14 cellular contexts compared by ENCODE assay signal in the genomic region with DNA sequence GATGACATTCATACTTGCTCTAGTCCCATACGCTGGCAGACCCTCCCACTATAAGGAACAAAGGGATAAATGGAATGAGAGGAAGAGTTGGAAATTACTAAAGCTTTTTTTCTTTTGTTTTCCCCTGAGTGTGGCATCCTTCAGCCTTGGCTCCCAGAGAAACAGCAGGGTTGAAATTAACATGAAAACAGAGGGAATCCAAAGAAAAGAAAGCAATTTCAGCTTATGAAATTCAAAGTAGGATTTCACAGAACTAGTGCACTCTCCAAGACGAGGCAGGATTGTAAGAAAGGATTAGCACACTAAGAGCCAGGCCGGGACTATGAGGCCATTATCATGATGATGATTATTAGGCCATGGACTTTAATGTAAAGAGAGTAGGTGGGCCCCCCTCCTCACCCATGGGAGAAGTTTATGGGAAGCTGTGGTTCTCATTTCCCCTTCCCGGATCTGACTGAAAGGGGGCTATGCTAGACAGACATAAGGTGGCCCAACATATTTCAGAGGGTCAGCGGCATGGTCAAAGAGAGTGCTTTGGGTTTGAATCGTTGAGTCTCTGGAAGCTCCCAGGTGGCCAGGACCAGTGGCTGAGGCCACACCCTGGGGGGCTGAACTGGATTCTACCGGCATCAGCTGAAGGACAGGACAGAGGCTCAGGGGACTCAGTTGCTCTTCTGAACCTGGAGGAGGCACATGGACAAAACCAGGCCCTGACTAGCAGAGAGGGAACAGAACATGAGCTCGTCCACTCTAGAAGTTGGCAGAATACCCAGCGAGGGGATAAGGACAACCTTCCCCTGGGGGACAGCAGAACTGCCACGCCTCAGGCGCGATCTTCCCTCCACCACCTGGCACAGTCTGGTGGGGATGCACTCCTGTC.
DNase-seq lines count a peak whose midpoint lies in the region; ATAC-seq and TF ChIP-seq lines count a peak whose summit lies in the region.
"Had no signal": no experiment of that assay in that cellular context is flagged by ENCODE, and none has a peak within 500 bp of the region (broad histone marks: within the 10 kb centered on the region; RNA-seq: fewer than 3 reads in every experiment).

No MANE protein-coding gene starts in this region.

- H3K27me3 Mint-ChIP-seq in activated CD8-positive, alpha-beta memory T cell treated with anti-CD3 and anti-CD28 coated beads, Interleukin-2, amount 10 ng/mL, durations not matched to agents 7 days and 5 days = peaks cover 19% of the 10 kb centered on the region
- H3K27me3 Mint-ChIP-seq in WTC11 (ENCODE audit: low read depth) = peaks cover 16% of the 10 kb centered on the region
- H3K27me3 Mint-ChIP-seq in stimulated activated naive B cell treated with anti-CD40 and anti-IgM and Interleukin-4, amounts not matched to agents 10 μg/mL and 1 μg/mL and 100 μg/mL, for 72 hours = peaks cover 0 to 8% of the 10 kb centered on the region in 2 donors

- H3K4me1 Mint-ChIP-seq in activated CD8-positive, alpha-beta memory T cell treated with anti-CD3 and anti-CD28 coated beads, Interleukin-2, amount 10 ng/mL, durations not matched to agents 7 days and 5 days = no peaks in the 10 kb centered on the region
- peaks cover 46% of the 10 kb centered on the region for H3K4me1 Mint-ChIP-seq in WTC11
- peaks cover 5 to 7% of the 10 kb centered on the region in 2 donors for H3K4me1 Mint-ChIP-seq in stimulated activated naive B cell treated with anti-CD40 and anti-IgM and Interleukin-4, amounts not matched to agents 10 μg/mL and 1 μg/mL and 100 μg/mL, for 72 hours

- no peak overlapping the region for H3K4me3 Mint-ChIP-seq in activated CD8-positive, alpha-beta memory T cell treated with anti-CD3 and anti-CD28 coated beads, Interleukin-2, amount 10 ng/mL, durations not matched to agents 7 days and 5 days
- H3K4me3 Mint-ChIP-seq in WTC11 = no peak overlapping the region
- H3K4me3 Mint-ChIP-seq in stimulated activated naive B cell treated with anti-CD40 and anti-IgM and Interleukin-4, amounts not matched to agents 10 μg/mL and 1 μg/mL and 100 μg/mL, for 72 hours = no peak overlapping the region

- CTCF ChIA-PET in activated CD8-positive, alpha-beta memory T cell treated with anti-CD3 and anti-CD28 coated beads, Interleukin-2, amount 10 ng/mL, durations not matched to agents 7 days and 5 days (lab: Charles Lee) = no interaction called here
- CTCF ChIA-PET in WTC11 (lab: Charles Lee) = interaction anchor here (0.5 to 2.5 kb wide), 9 partner anchors 14 to 520 kb away, joined by 3 to 15 read pairs (median 3); no protein-coding TSS in a partner anchor

- no peaks in the 10 kb centered on the region for H3K36me3 Mint-ChIP-seq in activated CD8-positive, alpha-beta memory T cell treated with anti-CD3 and anti-CD28 coated beads, Interleukin-2, amount 10 ng/mL, durations not matched to agents 7 days and 5 days
- H3K36me3 Mint-ChIP-seq in WTC11 = peaks cover 13% of the 10 kb centered on the region
- no peaks in the 10 kb centered on the region for H3K36me3 Mint-ChIP-seq in stimulated activated naive B cell treated with anti-CD40 and anti-IgM and Interleukin-4, amounts not matched to agents 10 μg/mL and 1 μg/mL and 100 μg/mL, for 72 hours
- H3K36me3 Mint-ChIP-seq in activated naive CD4-positive, alpha-beta T cell treated with anti-CD3 and anti-CD28 coated beads, Interleukin-2, amount 50 U/mL, for 72 hours = no peaks in the 10 kb centered on the region

- POLR2A ChIA-PET in WTC11 (lab: Charles Lee) = interaction anchor here (0.6 kb wide), 1 partner anchor 520 kb away, joined by 3 read pairs; no protein-coding TSS in a partner anchor

- no peak for ATAC-seq in activated CD8-positive, alpha-beta memory T cell treated with anti-CD3 and anti-CD28 coated beads, Interleukin-2, amount 10 ng/mL, durations not matched to agents 7 days and 5 days
- ATAC-seq in WTC11 (peak; percentile 75), left lobe of liver (no peak)
- no peak for ATAC-seq in stimulated activated naive B cell treated with anti-CD40 and anti-IgM and Interleukin-4, amounts not matched to agents 10 μg/mL and 1 μg/mL and 100 μg/mL, for 72 hours (replicated peaks)
- ATAC-seq in activated naive CD4-positive, alpha-beta T cell treated with anti-CD3 and anti-CD28 coated beads, Interleukin-2, amount 50 U/mL, for 72 hours = no peak

- no peaks in the 10 kb centered on the region for H3K9me3 Mint-ChIP-seq in activated CD8-positive, alpha-beta memory T cell treated with anti-CD3 and anti-CD28 coated beads, Interleukin-2, amount 10 ng/mL, durations not matched to agents 7 days and 5 days (ENCODE audit: low read depth)
- peaks cover 24% of the 10 kb centered on the region for H3K9me3 Mint-ChIP-seq in WTC11
- peaks cover 0 to 5% of the 10 kb centered on the region in 2 donors for H3K9me3 Mint-ChIP-seq in stimulated activated naive B cell treated with anti-CD40 and anti-IgM and Interleukin-4, amounts not matched to agents 10 μg/mL and 1 μg/mL and 100 μg/mL, for 72 hours
- no peaks in the 10 kb centered on the region for H3K9me3 Mint-ChIP-seq in activated naive CD4-positive, alpha-beta T cell treated with anti-CD3 and anti-CD28 coated beads, Interleukin-2, amount 50 U/mL, for 72 hours

- DNase-seq in activated CD8-positive, alpha-beta memory T cell treated with anti-CD3 and anti-CD28 coated beads, Interleukin-2, amount 10 ng/mL, durations not matched to agents 7 days and 5 days = peak; percentile 25
- no peak for DNase-seq in activated CD8-positive, alpha-beta memory T cell treated with anti-CD3 and anti-CD28 coated beads for 24 hours
- no peak for DNase-seq in WTC11 (ENCODE audit: low spot score)
- peak; percentile 44 for DNase-seq in iPS-NIHi11 (ENCODE audit: low spot score)
- DNase-seq in stimulated activated naive B cell treated with anti-CD40 and anti-IgM and Interleukin-4, amounts not matched to agents 10 μg/mL and 1 μg/mL and 100 μg/mL, for 72 hours = no peak
- DNase-seq in left lobe of liver (ENCODE audit: low spot score) = no peak
- no peak for DNase-seq in activated naive CD4-positive, alpha-beta T cell treated with anti-CD3 and anti-CD28 coated beads, Interleukin-2, amount 50 U/mL, for 72 hours (ENCODE audit: low spot score in 2 of 2)
- DNase-seq in activated naive CD4-positive, alpha-beta T cell (lab: John Stamatoyannopoulos, UW) = no peak
- DNase-seq: 8988T, DMS153, EL, HCEC 1CT, NCI-H1048, NCI-H226 had no signal

- TF ChIP-seq CTCF in WTC11 (IDR thresholded peaks at IDR 0.05) = no peak

- no peak overlapping the region for H3K27ac Mint-ChIP-seq in activated CD8-positive, alpha-beta memory T cell treated with anti-CD3 and anti-CD28 coated beads, Interleukin-2, amount 10 ng/mL, durations not matched to agents 7 days and 5 days
- H3K27ac Mint-ChIP-seq in WTC11 = peak overlapping the region; percentile 94
- H3K27ac Mint-ChIP-seq in stimulated activated naive B cell treated with anti-CD40 and anti-IgM and Interleukin-4, amounts not matched to agents 10 μg/mL and 1 μg/mL and 100 μg/mL, for 72 hours = peak overlapping the region; percentile 14
- no peak overlapping the region for H3K27ac Mint-ChIP-seq in activated naive CD4-positive, alpha-beta T cell treated with anti-CD3 and anti-CD28 coated beads, Interleukin-2, amount 50 U/mL, for 72 hours

TF ChIP-seq in WTC11, 78 proteins besides CTCF, POLR2A, EP300 and RAD21 (continues in another document):
- TF ChIP-seq, protein P1, sequence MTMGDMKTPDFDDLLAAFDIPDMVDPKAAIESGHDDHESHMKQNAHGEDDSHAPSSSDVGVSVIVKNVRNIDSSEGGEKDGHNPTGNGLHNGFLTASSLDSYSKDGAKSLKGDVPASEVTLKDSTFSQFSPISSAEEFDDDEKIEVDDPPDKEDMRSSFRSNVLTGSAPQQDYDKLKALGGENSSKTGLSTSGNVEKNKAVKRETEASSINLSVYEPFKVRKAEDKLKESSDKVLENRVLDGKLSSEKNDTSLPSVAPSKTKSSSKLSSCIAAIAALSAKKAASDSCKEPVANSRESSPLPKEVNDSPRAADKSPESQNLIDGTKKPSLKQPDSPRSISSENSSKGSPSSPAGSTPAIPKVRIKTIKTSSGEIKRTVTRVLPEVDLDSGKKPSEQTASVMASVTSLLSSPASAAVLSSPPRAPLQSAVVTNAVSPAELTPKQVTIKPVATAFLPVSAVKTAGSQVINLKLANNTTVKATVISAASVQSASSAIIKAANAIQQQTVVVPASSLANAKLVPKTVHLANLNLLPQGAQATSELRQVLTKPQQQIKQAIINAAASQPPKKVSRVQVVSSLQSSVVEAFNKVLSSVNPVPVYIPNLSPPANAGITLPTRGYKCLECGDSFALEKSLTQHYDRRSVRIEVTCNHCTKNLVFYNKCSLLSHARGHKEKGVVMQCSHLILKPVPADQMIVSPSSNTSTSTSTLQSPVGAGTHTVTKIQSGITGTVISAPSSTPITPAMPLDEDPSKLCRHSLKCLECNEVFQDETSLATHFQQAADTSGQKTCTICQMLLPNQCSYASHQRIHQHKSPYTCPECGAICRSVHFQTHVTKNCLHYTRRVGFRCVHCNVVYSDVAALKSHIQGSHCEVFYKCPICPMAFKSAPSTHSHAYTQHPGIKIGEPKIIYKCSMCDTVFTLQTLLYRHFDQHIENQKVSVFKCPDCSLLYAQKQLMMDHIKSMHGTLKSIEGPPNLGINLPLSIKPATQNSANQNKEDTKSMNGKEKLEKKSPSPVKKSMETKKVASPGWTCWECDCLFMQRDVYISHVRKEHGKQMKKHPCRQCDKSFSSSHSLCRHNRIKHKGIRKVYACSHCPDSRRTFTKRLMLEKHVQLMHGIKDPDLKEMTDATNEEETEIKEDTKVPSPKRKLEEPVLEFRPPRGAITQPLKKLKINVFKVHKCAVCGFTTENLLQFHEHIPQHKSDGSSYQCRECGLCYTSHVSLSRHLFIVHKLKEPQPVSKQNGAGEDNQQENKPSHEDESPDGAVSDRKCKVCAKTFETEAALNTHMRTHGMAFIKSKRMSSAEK (CRISPR knock-in tag; IDR thresholded peaks at IDR 0.05; ENCODE audit: borderline replicate concordance) = peak; percentile 28; the same call in 1 of the 2 replicates
- TF ChIP-seq ZBTB21 (CRISPR knock-in tag; IDR thresholded peaks at IDR 0.05; ENCODE audit: borderline replicate concordance) = 0 out of 2 replicates have a peak, but pooled peaks have one; percentile 12
- TF ChIP-seq ZNF423 (CRISPR knock-in tag; IDR thresholded peaks at IDR 0.05) = peak; percentile 78
- TF ChIP-seq, protein P2, sequence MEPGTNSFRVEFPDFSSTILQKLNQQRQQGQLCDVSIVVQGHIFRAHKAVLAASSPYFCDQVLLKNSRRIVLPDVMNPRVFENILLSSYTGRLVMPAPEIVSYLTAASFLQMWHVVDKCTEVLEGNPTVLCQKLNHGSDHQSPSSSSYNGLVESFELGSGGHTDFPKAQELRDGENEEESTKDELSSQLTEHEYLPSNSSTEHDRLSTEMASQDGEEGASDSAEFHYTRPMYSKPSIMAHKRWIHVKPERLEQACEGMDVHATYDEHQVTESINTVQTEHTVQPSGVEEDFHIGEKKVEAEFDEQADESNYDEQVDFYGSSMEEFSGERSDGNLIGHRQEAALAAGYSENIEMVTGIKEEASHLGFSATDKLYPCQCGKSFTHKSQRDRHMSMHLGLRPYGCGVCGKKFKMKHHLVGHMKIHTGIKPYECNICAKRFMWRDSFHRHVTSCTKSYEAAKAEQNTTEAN (CRISPR knock-in tag; IDR thresholded peaks at IDR 0.05) = 0 out of 2 replicates have a peak, but pooled peaks have one; percentile 38
- peak; percentile 77 for TF ChIP-seq TEAD1 (CRISPR knock-in tag; IDR thresholded peaks at IDR 0.05)

Comparison
In these comparisons a context has a peak if more than half of its experiments do, and no peak if none do; other contexts are left out.
1. DNase-seq: peak in activated CD8-positive, alpha-beta memory T cell treated with anti-CD3 and anti-CD28 coated beads, Interleukin-2, amount 10 ng/mL, durations not matched to agents 7 days and 5 days (single experiment) and iPS-NIHi11 (single experiment); none in activated CD8-positive, alpha-beta memory T cell treated with anti-CD3 and anti-CD28 coated beads for 24 hours (single experiment), WTC11 (single experiment), stimulated activated naive B cell treated with anti-CD40 and anti-IgM and Interleukin-4, amounts not matched to agents 10 μg/mL and 1 μg/mL and 100 μg/mL, for 72 hours (single experiment), left lobe of liver (single experiment), activated naive CD4-positive, alpha-beta T cell treated with anti-CD3 and anti-CD28 coated beads, Interleukin-2, amount 50 U/mL, for 72 hours (0 of 2) and activated naive CD4-positive, alpha-beta T cell (0 of 4).
2. H3K27ac Mint-ChIP-seq: peak in WTC11 (single experiment) and stimulated activated naive B cell treated with anti-CD40 and anti-IgM and Interleukin-4, amounts not matched to agents 10 μg/mL and 1 μg/mL and 100 μg/mL, for 72 hours (single experiment); none in activated CD8-positive, alpha-beta memory T cell treated with anti-CD3 and anti-CD28 coated beads, Interleukin-2, amount 10 ng/mL, durations not matched to agents 7 days and 5 days (single experiment) and activated naive CD4-positive, alpha-beta T cell treated with anti-CD3 and anti-CD28 coated beads, Interleukin-2, amount 50 U/mL, for 72 hours (0 of 2).